ENCODE assay signal across 12 cellular contexts in genomic region chrX:12137982-12138365, GRCh38. TPM values are rescaled to one million over a fixed set of nuclear protein-coding genes. Genes with fewer than 3 reads are reported as not detected.
A peak's percentile ranks its signal among the peaks of the same experiment; 100 is the strongest.
DNase-seq lines count a peak whose midpoint lies in the region; ATAC-seq and TF ChIP-seq lines count a peak whose summit lies in the region.
"Had no signal": no experiment of that assay in that cellular context is flagged by ENCODE, and none has a peak within 500 bp of the region (broad histone marks: within the 10 kb centered on the region; RNA-seq: fewer than 3 reads in every experiment).

No MANE protein-coding gene starts in this region.

- peak overlapping the region; percentile 83 for H3K4me3 ChIP-seq in HUES48 (ENCODE audit: low read depth, low read length)
- peak overlapping the region; percentile 33 for H3K4me3 ChIP-seq in astrocyte of the spinal cord (ENCODE audit: low read depth, low read length)
- H3K4me3 ChIP-seq in iPS-15b (ENCODE audit: low read depth, low read length) = peak overlapping the region; percentile 93
- H3K4me3 ChIP-seq in skeletal muscle tissue (ENCODE audit: low read length in 3 of 3) = peak overlapping the region; percentile 3 to 32 (median 13)
- H3K4me3 ChIP-seq: GM23248, K562 had no signal

- in situ Hi-C loops in astrocyte of the spinal cord (cut with HindIII; ENCODE audit: low sequenced_read_pairs) = no loop called here

- CTCF ChIA-PET in RWPE1 (lab: Yijun Ruan, JAX) = no interaction called here

- H3K27ac ChIP-seq in HUES48 (ENCODE audit: low read depth, low read length) = no peak overlapping the region
- H3K27ac ChIP-seq in skeletal muscle tissue (ENCODE audit: low read depth, low read length) = no peak overlapping the region
- no peak overlapping the region for H3K27ac ChIP-seq in RWPE1
- H3K27ac ChIP-seq: GM23248 had no signal

- H3K9me3 ChIP-seq in HUES48 (ENCODE audit: control insufficient read depth, insufficient read depth, low read length) (no peaks in the 10 kb centered on the region), iPS-15b (ENCODE audit: control insufficient read depth, insufficient read depth, low read length) (no peaks in the 10 kb centered on the region), skeletal muscle tissue (ENCODE audit: control insufficient read depth in 3 of 3, low read length in 3 of 3) (no peaks in the 10 kb centered on the region)

- POLR2A ChIA-PET in RWPE1 (lab: Yijun Ruan, JAX; ENCODE audit: low non-redundant PET) = no interaction called here

- DNase-seq in astrocyte of the spinal cord (ENCODE audit: low read depth, low spot score) (peak; percentile 4), NCI-H526 treated with DMSO at 0.1 percent for 48 hours (lab: John Stamatoyannopoulos, UW) (no peak), RWPE1 (ENCODE audit: low spot score) (no peak), SIG-M5 (lab: John Stamatoyannopoulos, UW) (no peak)
- DNase-seq: activated CD4-positive, alpha-beta T cell treated with anti-CD3 and anti-CD28 coated beads, Interleukin-2, amount 50 U/mL, for 4 hours; GM23248; midbrain had no signal

- no peak for ATAC-seq in GM21619 (IDR thresholded peaks at IDR 0.05; ENCODE audit: unreplicated experiment)
- ATAC-seq: K562 had no signal

- H3K4me1 ChIP-seq in HUES48 (ENCODE audit: control insufficient read depth, insufficient read depth, low read length) (peaks cover 23% of the 10 kb centered on the region; the same call in 1 of the 2 replicates), iPS-15b (ENCODE audit: control insufficient read depth, insufficient read depth, low read length) (peaks cover 8% of the 10 kb centered on the region), skeletal muscle tissue (ENCODE audit: control insufficient read depth in 3 of 3, insufficient read depth in 3 of 3, low read length in 3 of 3) (peaks cover 0 to 3% (median 0%) of the 10 kb centered on the region in 3 donors)

- TF ChIP-seq CTCF in astrocyte of the spinal cord (IDR thresholded peaks at IDR 0.05; ENCODE audit: low read depth, low read length) = no peak
- no peak for TF ChIP-seq CTCF in RWPE1 (conservative IDR thresholded peaks at IDR 0.05; ENCODE audit: low read depth)

- H3K36me3 ChIP-seq in HUES48 (ENCODE audit: control insufficient read depth, insufficient read depth, low read length) (no peaks in the 10 kb centered on the region), iPS-15b (ENCODE audit: control insufficient read depth, insufficient read depth, low read length) (no peaks in the 10 kb centered on the region), skeletal muscle tissue (ENCODE audit: control insufficient read depth in 3 of 3, insufficient read depth in 3 of 3, low read length in 3 of 3) (no peaks in the 10 kb centered on the region)

- no peak overlapping the region for H3K9ac ChIP-seq in HUES48 (ENCODE audit: low read depth, low read length)
- peak overlapping the region; percentile 32 for H3K9ac ChIP-seq in iPS-15b (ENCODE audit: low read depth, low read length)
- H3K9ac ChIP-seq in skeletal muscle tissue (ENCODE audit: low read depth in 1 of 3, low read length in 3 of 3) = no peak overlapping the region
- H3K9ac ChIP-seq: GM23248 had no signal

- H3K27me3 ChIP-seq in HUES48 (ENCODE audit: control insufficient read depth, insufficient read depth, low read length) = peaks cover 62% of the 10 kb centered on the region
- H3K27me3 ChIP-seq in iPS-15b (ENCODE audit: control insufficient read depth, insufficient read depth, low read length) = peaks cover 44% of the 10 kb centered on the region
- H3K27me3 ChIP-seq in skeletal muscle tissue (ENCODE audit: control insufficient read depth in 3 of 3, insufficient read depth in 3 of 3, low read length in 3 of 3) = peaks cover 0 to 12% (median 12%) of the 10 kb centered on the region in 3 donors

RNA-seq across cellular contexts. Expression of gene FRMPD4, which starts 0.3 kb away (rescaled TPM):
- total RNA-seq in skeletal muscle tissue = 1.0 TPM
- total RNA-seq: GM23248, K562 had no signal

Comparison
In these comparisons a context has a peak if more than half of its experiments do, and no peak if none do; other contexts are left out.
1. H3K4me3 ChIP-seq: peak in every context shown above with its lines; median percentile 93 in iPS-15b; 83 in HUES48; 33 in astrocyte of the spinal cord; 13 in skeletal muscle tissue.